In the genomic region with DNA sequence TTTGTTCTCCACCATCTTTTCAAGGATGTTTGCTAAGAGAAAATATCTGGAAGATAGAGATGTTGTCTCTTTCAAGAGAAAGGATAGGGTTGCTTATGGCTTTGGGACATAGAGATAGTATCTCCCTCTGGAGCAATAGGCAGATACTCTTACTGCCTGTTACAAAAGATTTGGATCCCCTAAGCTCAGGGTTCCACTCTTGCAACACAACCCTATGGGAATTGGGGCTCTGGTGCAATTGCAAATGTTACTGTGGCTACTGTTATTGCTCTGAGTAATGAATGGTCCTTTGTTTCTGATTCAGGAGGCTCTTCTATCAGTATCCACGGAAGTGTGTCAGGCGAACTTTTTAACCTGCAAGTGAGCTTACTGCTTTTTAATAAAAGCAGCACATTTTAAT, we compare ENCODE assay signal across 15 cellular contexts.
"Had no signal": no experiment of that assay in that cellular context is flagged by ENCODE, and none has a peak within 500 bp of the region (broad histone marks: within the 10 kb centered on the region; RNA-seq: fewer than 3 reads in every experiment).

No MANE protein-coding gene starts in this region.

- H3K27me3 ChIP-seq: esophagus squamous epithelium, tibial artery had no signal

- H3K9me3 ChIP-seq: esophagus squamous epithelium, tibial artery had no signal

- ATAC-seq: activated CD4-positive, alpha-beta T cell treated with anti-CD3 and anti-CD28 coated beads for 36 hours; effector memory CD8-positive, alpha-beta T cell; natural killer cell treated with Interleukin-12 subunit alpha and Interleukin-12 subunit beta and Interleukin-15 and Interleukin-18, amount 100 ng/mL, for 72 hours; stimulated activated naive CD8-positive, alpha-beta T cell treated with anti-CD3 and anti-CD28 coated beads, Interleukin-15, Interleukin-2, amounts not matched to agents 100 U/mL and 50 U/mL, for 24 hours had no signal

- H3K4me1 ChIP-seq: esophagus squamous epithelium had no signal

- DNase-seq: activated CD4-positive, alpha-beta T cell treated with anti-CD3 and anti-CD28 coated beads for 36 hours; activated CD4-positive, alpha-beta T cell treated with anti-CD3 and anti-CD28 coated beads, Interleukin-2, amount 50 U/mL, for 48 hours; activated T-cell treated with anti-CD3 and anti-CD28 coated beads for 4 hours; amniotic stem cell; caudate nucleus; effector memory CD8-positive, alpha-beta T cell; esophagus squamous epithelium; hypothalamus; stimulated activated naive CD8-positive, alpha-beta T cell treated with anti-CD3 and anti-CD28 coated beads, Interleukin-15, Interleukin-2, amounts not matched to agents 100 U/mL and 50 U/mL, for 24 hours; substantia nigra; T-helper 2 cell; tibial artery; WERI-Rb-1 had no signal

- H3K4me3 ChIP-seq: esophagus squamous epithelium, lung, tibial artery had no signal

- H3K36me3 ChIP-seq: esophagus squamous epithelium, tibial artery, WERI-Rb-1 had no signal

- H3K27ac ChIP-seq: esophagus squamous epithelium, tibial artery, WERI-Rb-1 had no signal
